ENCODE assay signal across 21 cellular contexts in genomic region chr1:162265983-162266382, GRCh38.
"Had no signal": no experiment of that assay in that cellular context is flagged by ENCODE, and none has a peak within 500 bp of the region (broad histone marks: within the 10 kb centered on the region; RNA-seq: fewer than 3 reads in every experiment).

No MANE protein-coding gene starts in this region.

- H3K4me3 ChIP-seq: breast epithelium, coronary artery, gastrocnemius medialis, heart left ventricle, spleen, upper lobe of right lung had no signal

- H3K9me3 Mint-ChIP-seq: activated naive CD4-positive, alpha-beta T cell treated with anti-CD3 and anti-CD28 coated beads, Interleukin-2, amount 50 U/mL, for 24 hours; activated T-cell treated with anti-CD3 and anti-CD28 coated beads, Interleukin-2, amount 50 U/mL, for 72 hours had no signal

- H3K27me3 ChIP-seq: breast epithelium, gastrocnemius medialis, heart left ventricle, upper lobe of right lung had no signal

- H3K9me3 ChIP-seq: breast epithelium, gastrocnemius medialis, heart left ventricle, spleen, upper lobe of right lung had no signal

- H3K4me1 Mint-ChIP-seq: activated naive CD4-positive, alpha-beta T cell treated with anti-CD3 and anti-CD28 coated beads, Interleukin-2, amount 50 U/mL, for 24 hours; nephron progenitor cell had no signal

- H3K36me3 ChIP-seq: breast epithelium, gastrocnemius medialis, heart left ventricle, spleen, upper lobe of right lung had no signal

- H3K4me3 Mint-ChIP-seq: activated naive CD4-positive, alpha-beta T cell treated with anti-CD3 and anti-CD28 coated beads, Interleukin-2, amount 50 U/mL, for 24 hours; activated T-cell treated with anti-CD3 and anti-CD28 coated beads, Interleukin-2, amount 50 U/mL, for 72 hours; nephron progenitor cell had no signal

- ATAC-seq: activated T-cell treated with anti-CD3 and anti-CD28 coated beads, Interleukin-2, amount 50 U/mL, for 72 hours; esophagus mucosa; gastrocnemius medialis; heart left ventricle; left ventricle myocardium superior; upper lobe of right lung had no signal

- FAIRE-seq: astrocyte had no signal

- H3K27ac Mint-ChIP-seq: activated naive CD4-positive, alpha-beta T cell treated with anti-CD3 and anti-CD28 coated beads, Interleukin-2, amount 50 U/mL, for 24 hours; activated T-cell treated with anti-CD3 and anti-CD28 coated beads, Interleukin-2, amount 50 U/mL, for 72 hours; nephron progenitor cell had no signal

- H3K36me3 Mint-ChIP-seq: activated naive CD4-positive, alpha-beta T cell treated with anti-CD3 and anti-CD28 coated beads, Interleukin-2, amount 50 U/mL, for 24 hours had no signal

- H3K4me1 ChIP-seq: breast epithelium, gastrocnemius medialis, heart left ventricle, spleen, upper lobe of right lung had no signal

- H3K27ac ChIP-seq: breast epithelium, coronary artery, gastrocnemius medialis, heart left ventricle, spleen, upper lobe of right lung, VCaP had no signal

- DNase-seq: activated CD4-positive, alpha-beta T cell treated with anti-CD3 and anti-CD28 coated beads, Interleukin-2, amount 50 U/mL, for 4 hours; activated CD4-positive, CD25-positive, alpha-beta regulatory T cell treated with anti-CD3 and anti-CD28 coated beads, Interleukin-2, amount 50 U/mL, for 72 hours; activated gamma-delta T cell; activated T-cell treated with anti-CD3 and anti-CD28 coated beads, Interleukin-2, amount 50 U/mL, for 72 hours; gastrocnemius medialis; heart left ventricle; left ventricle myocardium superior; nephron progenitor cell; occipital lobe; posterior cingulate gyrus; retina; spleen; stimulated activated CD8-positive, alpha-beta memory T cell treated with anti-CD3 and anti-CD28 coated beads, Interleukin-4, amount 100 ng/mL, for 48 hours; stimulated activated naive CD4-positive, alpha-beta T cell; upper lobe of right lung had no signal
